ENCODE assay signal across 8 cellular contexts in genomic region chr3:161372321-161373260, GRCh38. TPM values are rescaled to one million over a fixed set of nuclear protein-coding genes. Genes with fewer than 3 reads are reported as not detected.
DNase-seq lines count a peak whose midpoint lies in the region; ATAC-seq and TF ChIP-seq lines count a peak whose summit lies in the region.

No MANE protein-coding gene starts in this region.

- 3 to 4% methylated on average over 55 of the region's 55 CpGs for WGBS in ectodermal cell, 2 experiments

- H3K4me3 Mint-ChIP-seq in stimulated activated naive CD8-positive, alpha-beta T cell treated with anti-CD3 and anti-CD28 coated beads, Interleukin-15, Interleukin-2, amounts not matched to agents 100 ng/mL and 50 ng/mL, for 24 hours = peak overlapping the region; percentile 83

- H3K27me3 ChIP-seq in WERI-Rb-1 (ENCODE audit: insufficient read depth, low read depth, severe bottlenecking) = peaks cover 14% of the 10 kb centered on the region
- peaks cover 44% of the 10 kb centered on the region for H3K27me3 ChIP-seq in ectodermal cell (ENCODE audit: control insufficient read depth, insufficient read depth, low read length, poor library complexity, severe bottlenecking)
- peaks cover 44% of the 10 kb centered on the region for H3K27me3 ChIP-seq in lower lobe of right lung (ENCODE audit: low read depth)

- H3K4me1 ChIP-seq in ectodermal cell (ENCODE audit: control insufficient read depth, insufficient read depth, low read length) (no peaks in the 10 kb centered on the region), lower lobe of right lung (peaks cover 20% of the 10 kb centered on the region)

- TF ChIP-seq CTCF in WERI-Rb-1 (IDR thresholded peaks at IDR 0.05; ENCODE audit: low read depth, low read length) (no peak), lower lobe of right lung (IDR thresholded peaks at IDR 0.05) (no peak)

- no peaks in the 10 kb centered on the region for H3K9me3 ChIP-seq in WERI-Rb-1 (ENCODE audit: severe bottlenecking)
- no peaks in the 10 kb centered on the region for H3K9me3 ChIP-seq in ectodermal cell (ENCODE audit: control insufficient read depth, low read length)
- H3K9me3 ChIP-seq in lower lobe of right lung = no peaks in the 10 kb centered on the region

- H3K36me3 ChIP-seq in WERI-Rb-1 (no peaks in the 10 kb centered on the region), ectodermal cell (ENCODE audit: control insufficient read depth, insufficient read depth, low read length) (no peaks in the 10 kb centered on the region), lower lobe of right lung (no peaks in the 10 kb centered on the region)

- H3K4me3 ChIP-seq in Jurkat, Clone E6-1 (ENCODE audit: low read length) = peak overlapping the region; percentile 23
- peak overlapping the region; percentile 54 for H3K4me3 ChIP-seq in WERI-Rb-1 (ENCODE audit: low read depth, low read length)
- H3K4me3 ChIP-seq in ectodermal cell (ENCODE audit: insufficient read depth, low read depth, low read length) = peak overlapping the region; percentile 59
- H3K4me3 ChIP-seq in lower lobe of right lung = peak overlapping the region; percentile 56

- peaks cover 18% of the 10 kb centered on the region for H3K4me1 Mint-ChIP-seq in stimulated activated naive CD8-positive, alpha-beta T cell treated with anti-CD3 and anti-CD28 coated beads, Interleukin-15, Interleukin-2, amounts not matched to agents 100 ng/mL and 50 ng/mL, for 24 hours (ENCODE audit: low read depth)

- H3K27me3 Mint-ChIP-seq in stimulated activated naive CD8-positive, alpha-beta T cell treated with anti-CD3 and anti-CD28 coated beads, Interleukin-15, Interleukin-2, amounts not matched to agents 100 ng/mL and 50 ng/mL, for 24 hours = peaks cover 64% of the 10 kb centered on the region

- no peaks in the 10 kb centered on the region for H3K9me3 Mint-ChIP-seq in stimulated activated naive CD8-positive, alpha-beta T cell treated with anti-CD3 and anti-CD28 coated beads, Interleukin-15, Interleukin-2, amounts not matched to agents 100 ng/mL and 50 ng/mL, for 24 hours

- intact Hi-C loops in lower lobe of right lung (cut with DNase I) = no loop called here

- no peak overlapping the region for H3K27ac Mint-ChIP-seq in stimulated activated naive CD8-positive, alpha-beta T cell treated with anti-CD3 and anti-CD28 coated beads, Interleukin-15, Interleukin-2, amounts not matched to agents 100 ng/mL and 50 ng/mL, for 24 hours

- ATAC-seq in GM21526 (IDR thresholded peaks at IDR 0.05; ENCODE audit: low FRiP score, unreplicated experiment) = peak; percentile 43
- ATAC-seq in lower lobe of right lung = peak; percentile 68 to 83

- H3K27ac ChIP-seq in WERI-Rb-1 (no peak overlapping the region), ectodermal cell (ENCODE audit: insufficient read depth, low read depth, low read length, poor library complexity, severe bottlenecking) (no peak overlapping the region), lower lobe of right lung (no peak overlapping the region)

- DNase-seq in DMS79 (lab: John Stamatoyannopoulos, UW) = peak; percentile 74
- no peak for DNase-seq in Jurkat, Clone E6-1 (ENCODE audit: low read depth, low spot score)
- DNase-seq in WERI-Rb-1 = peak; percentile 17
- peak; percentile 37 for DNase-seq in lower lobe of right lung
- no peak for DNase-seq in GF-D8 (lab: John Stamatoyannopoulos, UW)

- no peaks in the 10 kb centered on the region for H3K36me3 Mint-ChIP-seq in stimulated activated naive CD8-positive, alpha-beta T cell treated with anti-CD3 and anti-CD28 coated beads, Interleukin-15, Interleukin-2, amounts not matched to agents 100 ng/mL and 50 ng/mL, for 24 hours (ENCODE audit: low read depth)

RNA-seq across cellular contexts. Expression of gene SPTSSB, which starts 1.3 kb away (rescaled TPM):
- not detected for polyA plus RNA-seq in Jurkat, Clone E6-1 (2012; ENCODE audit: insufficient read depth, insufficient read length)
- polyA plus RNA-seq in ectodermal cell (2013, experiment 1 of 4) = 2.4 TPM
- polyA plus RNA-seq in ectodermal cell (2013, experiment 2 of 4) = 0.91 TPM
- 3.1 TPM for polyA plus RNA-seq in ectodermal cell (2013, experiment 3 of 4)
- 0.69 TPM for polyA plus RNA-seq in ectodermal cell (2013, experiment 4 of 4)
- not detected for total RNA-seq in lower lobe of right lung

Comparison
In these comparisons a context has a peak if more than half of its experiments do, and no peak if none do; other contexts are left out.
1. DNase-seq: peak in DMS79 (single experiment), WERI-Rb-1 (single experiment) and lower lobe of right lung (single experiment); none in Jurkat, Clone E6-1 (single experiment) and GF-D8 (single experiment).
2. Peak in every context shown above with its lines, with median percentiles within 50 percentile points of each other: H3K4me3 ChIP-seq.